In the genomic region with DNA sequence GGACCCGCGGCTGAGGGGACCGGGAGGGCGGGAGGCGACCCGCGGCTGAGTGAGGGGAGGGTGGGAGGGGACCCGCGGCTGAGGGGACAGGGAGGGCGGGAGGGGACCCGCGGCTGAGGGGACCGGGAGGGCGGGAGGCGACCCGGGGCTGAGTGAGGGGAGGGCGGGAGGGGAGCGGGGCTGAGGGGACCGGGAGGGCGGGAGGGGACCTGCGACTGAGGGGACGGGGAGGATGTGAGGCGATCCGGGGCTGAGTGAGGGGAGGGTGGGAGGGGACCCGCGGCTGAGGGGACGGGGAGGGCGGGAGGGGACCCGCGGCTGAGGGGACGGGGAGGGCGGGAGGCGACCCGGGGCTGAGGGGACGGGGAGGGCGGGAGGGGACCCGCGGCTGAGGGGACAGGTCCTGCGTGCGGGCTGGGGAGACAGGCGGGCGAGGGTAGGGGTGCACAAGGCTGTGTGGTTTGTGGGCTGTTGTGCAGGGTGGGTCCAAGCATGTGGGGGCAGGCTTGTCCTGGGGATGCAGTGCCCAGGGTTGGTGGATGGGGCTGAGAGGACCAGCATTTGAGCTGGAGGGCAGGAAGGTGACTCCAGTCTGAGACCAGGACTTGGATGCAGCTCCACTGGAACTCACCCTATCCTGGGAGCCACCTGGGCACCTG, we compare ENCODE assay signal across 1 cellular context.
TF ChIP-seq lines count a peak whose summit lies in the region.

No MANE protein-coding gene starts in this region.

TF ChIP-seq in HepG2, 621 proteins besides CTCF, POLR2A, EP300 and RAD21:
- TF ChIP-seq ZGPAT (CRISPR knock-in tag; IDR thresholded peaks at IDR 0.05) (no peak), SUZ12 (IDR thresholded peaks at IDR 0.05; ENCODE audit: low read depth, low read length) (no peak), ZNF460 (CRISPR knock-in tag; IDR thresholded peaks at IDR 0.05; ENCODE audit: borderline replicate concordance) (no peak), NFYC (CRISPR knock-in tag; IDR thresholded peaks at IDR 0.05) (no peak), CCDC6 (CRISPR knock-in tag; IDR thresholded peaks at IDR 0.05) (no peak), ZBTB14 (CRISPR knock-in tag; IDR thresholded peaks at IDR 0.05) (no peak), IRF2 (CRISPR knock-in tag; IDR thresholded peaks at IDR 0.05) (no peak), EEA1 (CRISPR knock-in tag; IDR thresholded peaks at IDR 0.05; ENCODE audit: borderline replicate concordance) (no peak), ZNF574 (CRISPR knock-in tag; IDR thresholded peaks at IDR 0.05) (no peak), CERS6 (CRISPR knock-in tag; IDR thresholded peaks at IDR 0.05) (no peak)
- TF ChIP-seq, protein P1, sequence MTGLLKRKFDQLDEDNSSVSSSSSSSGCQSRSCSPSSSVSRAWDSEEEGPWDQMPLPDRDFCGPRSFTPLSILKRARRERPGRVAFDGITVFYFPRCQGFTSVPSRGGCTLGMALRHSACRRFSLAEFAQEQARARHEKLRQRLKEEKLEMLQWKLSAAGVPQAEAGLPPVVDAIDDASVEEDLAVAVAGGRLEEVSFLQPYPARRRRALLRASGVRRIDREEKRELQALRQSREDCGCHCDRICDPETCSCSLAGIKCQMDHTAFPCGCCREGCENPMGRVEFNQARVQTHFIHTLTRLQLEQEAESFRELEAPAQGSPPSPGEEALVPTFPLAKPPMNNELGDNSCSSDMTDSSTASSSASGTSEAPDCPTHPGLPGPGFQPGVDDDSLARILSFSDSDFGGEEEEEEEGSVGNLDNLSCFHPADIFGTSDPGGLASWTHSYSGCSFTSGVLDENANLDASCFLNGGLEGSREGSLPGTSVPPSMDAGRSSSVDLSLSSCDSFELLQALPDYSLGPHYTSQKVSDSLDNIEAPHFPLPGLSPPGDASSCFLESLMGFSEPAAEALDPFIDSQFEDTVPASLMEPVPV (CRISPR knock-in tag; IDR thresholded peaks at IDR 0.05): no peak
